In the genomic region with DNA sequence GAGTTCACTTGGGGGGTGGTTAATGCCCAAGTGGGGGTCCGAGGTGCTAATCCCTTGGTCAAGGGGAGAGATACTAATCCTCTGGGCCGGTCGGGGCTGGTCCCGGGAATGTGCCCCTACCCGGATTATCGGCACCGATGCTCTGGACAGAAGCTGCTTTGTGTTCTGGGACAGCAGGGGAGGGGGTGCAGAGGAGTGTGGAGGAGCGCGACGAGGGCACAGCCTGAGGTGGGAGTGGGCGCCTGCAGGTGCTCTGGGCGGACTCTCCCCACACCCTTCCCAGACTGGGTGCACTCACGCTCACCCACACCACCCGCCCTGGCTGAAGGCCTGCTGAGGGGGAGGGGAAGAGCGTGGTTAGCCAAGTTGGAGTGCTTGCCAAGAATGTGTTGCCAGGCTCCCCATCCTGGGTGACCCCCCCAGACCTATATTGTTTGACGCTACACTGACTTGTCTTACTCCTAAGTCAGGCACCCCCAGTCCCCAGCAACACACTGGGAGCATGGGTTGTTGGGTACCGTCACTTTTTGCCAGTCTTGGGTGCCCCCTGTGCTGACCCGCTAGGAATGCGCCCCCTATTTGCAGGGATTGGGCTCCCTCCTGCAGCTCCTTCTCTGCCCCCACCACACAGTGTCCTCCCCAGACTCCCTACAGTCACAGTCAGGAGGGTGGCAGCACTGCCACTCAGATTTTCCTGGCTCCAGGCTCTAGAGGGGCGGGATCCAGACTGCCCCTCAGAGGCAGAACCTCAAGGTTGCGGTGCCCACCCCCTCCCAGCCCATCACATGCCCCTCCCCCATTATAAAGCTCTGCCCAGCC, we compare ENCODE assay signal across 8 cellular contexts. TPM values are rescaled to one million over a fixed set of nuclear protein-coding genes. Genes with fewer than 3 reads are reported as not detected.
DNase-seq lines count a peak whose midpoint lies in the region; ATAC-seq and TF ChIP-seq lines count a peak whose summit lies in the region.

No MANE protein-coding gene starts in this region.

- H3K9me3 Mint-ChIP-seq in natural killer cell: no peaks in the 10 kb centered on the region

- peaks cover 27% of the 10 kb centered on the region for H3K79me2 ChIP-seq in SU-DHL-6 (ENCODE audit: insufficient read depth, low read length)

- H3K36me3 ChIP-seq in SU-DHL-6 (ENCODE audit: low read length): no peaks in the 10 kb centered on the region

- DNase-seq in AG04450 (ENCODE audit: low read depth, low spot score) (no peak), epithelial cell of esophagus (ENCODE audit: low read depth) (peak; percentile 37), natural killer cell (no peak), DMS114 treated with DMSO at 0.1 percent for 48 hours (lab: John Stamatoyannopoulos, UW; ENCODE audit: unreplicated experiment) (no peak)

- H3K4me3 ChIP-seq in AG04450 (ENCODE audit: low read depth, low read length) (peak overlapping the region; percentile 76), SU-DHL-6 (ENCODE audit: insufficient read depth, low read length, poor library complexity, severe bottlenecking) (peak overlapping the region; percentile 86), epithelial cell of esophagus (ENCODE audit: low read length) (peak overlapping the region; percentile 96)

- H4K20me1 ChIP-seq in SU-DHL-6 (ENCODE audit: low read depth, low read length): no peaks in the 10 kb centered on the region

- peaks cover 8% of the 10 kb centered on the region for H3F3A ChIP-seq in SU-DHL-6 (ENCODE audit: insufficient read depth)

- intact Hi-C loops in natural killer cell (cut with micrococcal nuclease): no loop called here

- H3K27ac ChIP-seq in AG04450 (ENCODE audit: low read depth, low read length): peak overlapping the region; percentile 21
- peak overlapping the region; percentile 82; the same call in 1 of the 2 replicates for H3K27ac ChIP-seq in SU-DHL-6 (ENCODE audit: low read depth, low read length)

- H3K27me3 ChIP-seq in AG04450 (ENCODE audit: control insufficient read depth, insufficient read depth, low read length): no peaks in the 10 kb centered on the region
- no peaks in the 10 kb centered on the region for H3K27me3 ChIP-seq in SU-DHL-6 (ENCODE audit: low read length)

- peaks cover 16 to 45% of the 10 kb centered on the region in 2 donors for H3K4me1 Mint-ChIP-seq in natural killer cell

- no peaks in the 10 kb centered on the region for H3K36me3 Mint-ChIP-seq in natural killer cell

- CTCF ChIA-PET in AG04450 (lab: Charles Lee): interaction anchor here (0.6 to 1.3 kb wide), 7 partner anchors 16 to 87 kb away, joined by 3 to 8 read pairs (median 3); no protein-coding TSS in a partner anchor

- peak overlapping the region; percentile 96 for H3K4me3 Mint-ChIP-seq in natural killer cell

- H3K4me2 ChIP-seq in SU-DHL-6 (ENCODE audit: low read depth, low read length, poor library complexity, severe bottlenecking): peak overlapping the region; percentile 84

- no peak for TF ChIP-seq CTCF in AG04450 (IDR thresholded peaks at IDR 0.05; ENCODE audit: low read depth, low read length)
- peak; percentile 25; the same call in 1 of the 3 replicates for TF ChIP-seq CTCF in GM12872 (IDR thresholded peaks at IDR 0.05; ENCODE audit: insufficient read depth, low read depth, low read length)
- peak; percentile 23 for TF ChIP-seq CTCF in SU-DHL-6 (IDR thresholded peaks at IDR 0.05; ENCODE audit: insufficient read depth, low read length, poor library complexity, severe bottlenecking)
- no peak for TF ChIP-seq CTCF in epithelial cell of esophagus (IDR thresholded peaks at IDR 0.05; ENCODE audit: insufficient read depth, low read depth, low read length, missing control alignments)
- no peak for TF ChIP-seq CTCF in natural killer cell (IDR thresholded peaks at IDR 0.05)

- H3K9me2 ChIP-seq in SU-DHL-6 (replicated peaks; ENCODE audit: insufficient read depth, low read length): no peaks in the 10 kb centered on the region

- H3K9me3 ChIP-seq in AG04450 (ENCODE audit: control insufficient read depth, insufficient read depth, low read length) (no peaks in the 10 kb centered on the region; the same call in 1 of the 2 replicates), SU-DHL-6 (ENCODE audit: insufficient read depth, low read length) (no peaks in the 10 kb centered on the region)

- H2AFZ ChIP-seq in SU-DHL-6 (ENCODE audit: low read depth, low read length, severe bottlenecking): peak overlapping the region; percentile 86

- peak overlapping the region in 1 of 2 donors; percentile 93 for H3K27ac Mint-ChIP-seq in natural killer cell

- POLR2A ChIA-PET in AG04450 (lab: Yijun Ruan, JAX): interaction anchor here (0.8 kb wide), 1 partner anchor 20 kb away, joined by 4 read pairs; the partner anchor contains the start of gene FASTK

- ATAC-seq in natural killer cell: no peak
- ATAC-seq in HG03442 (IDR thresholded peaks at IDR 0.05; ENCODE audit: unreplicated experiment): no peak
- ATAC-seq in GM18870 (IDR thresholded peaks at IDR 0.05; ENCODE audit: unreplicated experiment): no peak

- peak overlapping the region; percentile 77 for H3K9ac ChIP-seq in SU-DHL-6 (ENCODE audit: low read length)

- H3K27me3 Mint-ChIP-seq in natural killer cell (ENCODE audit: low read depth in 2 of 2): no peaks in the 10 kb centered on the region

RNA-seq across cellular contexts. Expression of gene SLC4A2, which starts 1.2 kb away (rescaled TPM):
- 40.5 and 41.0 TPM in 2 replicates for polyA plus RNA-seq in AG04450 (2011; rRNA removed)
- polyA minus RNA-seq in AG04450 (2011; rRNA and poly(A)+ RNA removed): 49.9 and 58.5 TPM in 2 replicates
- total RNA-seq in natural killer cell: 10 to 100 TPM; 60.4 to 87.3 (median 66.1) TPM

RNA-seq across cellular contexts. Expression of gene CDK5, which starts 2.9 kb away (rescaled TPM):
- polyA plus RNA-seq in AG04450 (2011; rRNA removed): 23.8 and 27.2 TPM in 2 replicates
- polyA minus RNA-seq in AG04450 (2011; rRNA and poly(A)+ RNA removed): 26.2 and 30.3 TPM in 2 replicates
- total RNA-seq in natural killer cell: 1 to 10 TPM; 6.2 to 8.0 (median 6.6) TPM

RNA-seq across cellular contexts. Expression of gene ASIC3, which starts 12.3 kb away (rescaled TPM):
- 0.07 and 0.11 TPM in 2 replicates for polyA plus RNA-seq in AG04450 (2011; rRNA removed)
- not detected in 2 replicates for polyA minus RNA-seq in AG04450 (2011; rRNA and poly(A)+ RNA removed)
- 1 to 10 TPM; 5.7 to 7.9 (median 5.9) TPM for total RNA-seq in natural killer cell

RNA-seq across cellular contexts. Expression of gene FASTK, which starts 20.0 kb away (rescaled TPM):
- polyA plus RNA-seq in AG04450 (2011; rRNA removed): 44.1 and 59.9 TPM in 2 replicates
- 45.5 and 61.4 TPM in 2 replicates for polyA minus RNA-seq in AG04450 (2011; rRNA and poly(A)+ RNA removed)
- total RNA-seq in natural killer cell: 10 to 100 TPM; 72.8 to 89.4 (median 85.2) TPM

RNA-seq across cellular contexts. Expression of gene TMUB1, which starts 22.7 kb away (rescaled TPM):
- 9.7 and 11.3 TPM in 2 replicates for polyA plus RNA-seq in AG04450 (2011; rRNA removed)
- 2.3 and 3.9 TPM in 2 replicates for polyA minus RNA-seq in AG04450 (2011; rRNA and poly(A)+ RNA removed)
- 10 to 100 TPM; 44.1 to 49.8 (median 47.3) TPM for total RNA-seq in natural killer cell

Comparison
In these comparisons a context has a peak if more than half of its experiments do, and no peak if none do; other contexts are left out.
1. CTCF ChIP-seq: peak in GM12872 (single experiment) and SU-DHL-6 (single experiment); none in AG04450 (single experiment), epithelial cell of esophagus (single experiment) and natural killer cell (single experiment).
2. Peak in every context shown above with its lines, with median percentiles within 50 percentile points of each other: H3K4me3 ChIP-seq.